ENCODE assay signal across 19 cellular contexts in the genomic region with DNA sequence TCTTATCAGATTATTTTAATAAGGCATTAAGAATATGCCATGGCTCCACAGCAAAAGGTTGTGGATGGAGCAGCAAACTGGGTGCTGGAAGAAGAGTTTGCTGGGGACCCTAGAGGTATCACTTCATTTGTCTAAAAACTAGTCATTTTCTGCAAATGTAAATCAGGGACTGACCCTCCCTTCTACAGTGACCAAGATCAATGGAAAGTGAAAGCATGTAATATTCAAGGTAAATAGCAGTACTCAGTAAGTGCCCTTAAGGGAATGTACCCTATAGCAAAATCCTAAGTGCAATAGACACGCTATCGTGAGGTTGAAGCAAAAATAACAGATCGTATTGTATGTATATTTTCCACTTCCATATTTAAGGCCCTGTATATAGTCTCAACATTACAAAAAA. TPM values are rescaled to one million over a fixed set of nuclear protein-coding genes. Genes with fewer than 3 reads are reported as not detected.
DNase-seq lines count a peak whose midpoint lies in the region; ATAC-seq, FAIRE-seq and TF ChIP-seq lines count a peak whose summit lies in the region.
"Had no signal": no experiment of that assay in that cellular context is flagged by ENCODE, and none has a peak within 500 bp of the region (broad histone marks: within the 10 kb centered on the region; RNA-seq: fewer than 3 reads in every experiment).

No MANE protein-coding gene starts in this region.

- TF ChIP-seq POLR2A in GM12892 (IDR thresholded peaks at IDR 0.05; ENCODE audit: low read depth, low read length) = no peak

- no peak for TF ChIP-seq CTCF in foreskin fibroblast (IDR thresholded peaks at IDR 0.05; ENCODE audit: low read depth, low read length)

- no peak for DNase-seq in GM12892 (ENCODE audit: insufficient read length)
- DNase-seq in activated CD8-positive, alpha-beta T cell treated with anti-CD3 and anti-CD28 coated beads, Interleukin-2, amount 10 ng/mL, durations not matched to agents 7 days and 5 days = no peak
- no peak for DNase-seq in foreskin fibroblast
- no peak for DNase-seq in NCI-H2227 treated with DMSO at 0.1 percent for 48 hours (lab: John Stamatoyannopoulos, UW)
- DNase-seq: dermis blood vessel endothelial cell, HCEC 1CT, head of caudate nucleus, kidney glomerular epithelial cell, NCI-H1694, NCI-H524 treated with DMSO at 0.1 percent for 48 hours, Peyer's patch, small intestine, SW 1271 had no signal

- ATAC-seq in GM19351 (IDR thresholded peaks at IDR 0.05; ENCODE audit: unreplicated experiment) = peak; percentile 89
- ATAC-seq in HG02610 (IDR thresholded peaks at IDR 0.05; ENCODE audit: unreplicated experiment) = peak; percentile 90
- peak; percentile 41 for ATAC-seq in HG03354 (IDR thresholded peaks at IDR 0.05; ENCODE audit: poor library complexity, severe bottlenecking, unreplicated experiment)
- ATAC-seq in activated CD8-positive, alpha-beta T cell treated with anti-CD3 and anti-CD28 coated beads, Interleukin-2, amount 10 ng/mL, durations not matched to agents 7 days and 5 days = no peak
- ATAC-seq in GM18873 (IDR thresholded peaks at IDR 0.05; ENCODE audit: low FRiP score, unreplicated experiment) = no peak
- ATAC-seq: esophagus mucosa had no signal

- peak; percentile 80 for FAIRE-seq in GM12892 (lab: Jason Lieb, UNC)
- FAIRE-seq: small intestine had no signal

- CTCF ChIA-PET in activated CD8-positive, alpha-beta T cell treated with anti-CD3 and anti-CD28 coated beads, Interleukin-2, amount 10 ng/mL, durations not matched to agents 7 days and 5 days (lab: Charles Lee) = no interaction called here

- H3K4me3 Mint-ChIP-seq in activated CD8-positive, alpha-beta T cell treated with anti-CD3 and anti-CD28 coated beads, Interleukin-2, amount 10 ng/mL, durations not matched to agents 7 days and 5 days = no peak overlapping the region

- H3K36me3 Mint-ChIP-seq in activated CD8-positive, alpha-beta T cell treated with anti-CD3 and anti-CD28 coated beads, Interleukin-2, amount 10 ng/mL, durations not matched to agents 7 days and 5 days (ENCODE audit: low read depth) = no peaks in the 10 kb centered on the region

- no peak overlapping the region for H3K27ac Mint-ChIP-seq in activated CD8-positive, alpha-beta T cell treated with anti-CD3 and anti-CD28 coated beads, Interleukin-2, amount 10 ng/mL, durations not matched to agents 7 days and 5 days

- no peak overlapping the region for H3K4me3 ChIP-seq in foreskin fibroblast (ENCODE audit: low read depth in 1 of 2, low read length in 2 of 2)
- H3K4me3 ChIP-seq: Peyer's patch had no signal

- H3K9me3 Mint-ChIP-seq in activated CD8-positive, alpha-beta T cell treated with anti-CD3 and anti-CD28 coated beads, Interleukin-2, amount 10 ng/mL, durations not matched to agents 7 days and 5 days (ENCODE audit: insufficient read depth) = no peaks in the 10 kb centered on the region

- POLR2A ChIA-PET in activated CD8-positive, alpha-beta T cell treated with anti-CD3 and anti-CD28 coated beads, Interleukin-2, amount 10 ng/mL, durations not matched to agents 7 days and 5 days (lab: Charles Lee) = no interaction called here

- no peaks in the 10 kb centered on the region for H3K27me3 Mint-ChIP-seq in activated CD8-positive, alpha-beta T cell treated with anti-CD3 and anti-CD28 coated beads, Interleukin-2, amount 10 ng/mL, durations not matched to agents 7 days and 5 days (ENCODE audit: low read depth)

- H3K4me1 Mint-ChIP-seq in activated CD8-positive, alpha-beta T cell treated with anti-CD3 and anti-CD28 coated beads, Interleukin-2, amount 10 ng/mL, durations not matched to agents 7 days and 5 days (ENCODE audit: low read depth) = no peaks in the 10 kb centered on the region

RNA-seq across cellular contexts. Expression of a gene that starts 38.7 kb away (rescaled TPM):
- polyA plus RNA-seq in GM12892 (2012; ENCODE audit: missing spikeins) = not detected
- not detected for total RNA-seq in activated CD8-positive, alpha-beta T cell treated with anti-CD3 and anti-CD28 coated beads, Interleukin-2, amount 10 ng/mL, durations not matched to agents 7 days and 5 days
- total RNA-seq: dermis blood vessel endothelial cell, esophagus mucosa, osteoblast, Peyer's patch had no signal

Comparison
In these comparisons a context has a peak if more than half of its experiments do, and no peak if none do; other contexts are left out.
1. ATAC-seq: peak in GM19351 (single experiment), HG02610 (single experiment) and HG03354 (single experiment); none in activated CD8-positive, alpha-beta T cell treated with anti-CD3 and anti-CD28 coated beads, Interleukin-2, amount 10 ng/mL, durations not matched to agents 7 days and 5 days (single experiment) and GM18873 (single experiment).